In genomic region chr12:68808388-68809189, GRCh38 we compare ENCODE assay signal across 8 cellular contexts. TPM values are rescaled to one million over a fixed set of nuclear protein-coding genes. Genes with fewer than 3 reads are reported as not detected.
A peak's percentile ranks its signal among the peaks of the same experiment; 100 is the strongest.
DNase-seq lines count a peak whose midpoint lies in the region; ATAC-seq and TF ChIP-seq lines count a peak whose summit lies in the region.

No MANE protein-coding gene starts in this region.

- H3K27me3 Mint-ChIP-seq in activated T-helper 1 cell treated with anti-CD3 and anti-CD28 coated beads, Interleukin-12 subunit alpha, Interleukin-12 subunit beta, Interleukin-2, Interleukin-4 antibody, amounts not matched to agents 30 ng/mL and 10 ng/mL and 1 ng/mL, durations not matched to agents 14 hours and 24 hours and 36 hours (ENCODE audit: insufficient read depth): peaks cover 2% of the 10 kb centered on the region
- no peaks in the 10 kb centered on the region for H3K27me3 Mint-ChIP-seq in naive thymus-derived CD8-positive, alpha-beta T cell
- no peaks in the 10 kb centered on the region for H3K27me3 Mint-ChIP-seq in stimulated activated naive B cell treated with anti-CD40 and anti-IgM and Interleukin-4, amounts not matched to agents 10 μg/mL and 1 μg/mL and 100 μg/mL, for 72 hours

- H3K4me3 Mint-ChIP-seq in activated T-helper 1 cell treated with anti-CD3 and anti-CD28 coated beads, Interleukin-12 subunit alpha, Interleukin-12 subunit beta, Interleukin-2, Interleukin-4 antibody, amounts not matched to agents 30 ng/mL and 10 ng/mL and 1 ng/mL, durations not matched to agents 14 hours and 24 hours and 36 hours: peak overlapping the region; percentile 97
- H3K4me3 Mint-ChIP-seq in naive thymus-derived CD8-positive, alpha-beta T cell: peak overlapping the region; percentile 89 to 97 (median 94)
- H3K4me3 Mint-ChIP-seq in stimulated activated naive B cell treated with anti-CD40 and anti-IgM and Interleukin-4, amounts not matched to agents 10 μg/mL and 1 μg/mL and 100 μg/mL, for 72 hours: peak overlapping the region; percentile 89 to 98

- H3K9me3 ChIP-seq in DND-41 (ENCODE audit: insufficient read depth, low read length, severe bottlenecking): no peaks in the 10 kb centered on the region
- H3K9me3 ChIP-seq in Peyer's patch: no peaks in the 10 kb centered on the region
- H3K9me3 ChIP-seq in fibroblast of lung (ENCODE audit: control insufficient read depth, insufficient read depth, low read depth, low read length): no peaks in the 10 kb centered on the region

- peak; percentile 61 for DNase-seq in DND-41
- DNase-seq in KG1 (lab: John Stamatoyannopoulos, UW): peak; percentile 40
- peak; percentile 59 to 89 (median 81) for DNase-seq in Peyer's patch
- peak; percentile 68 for DNase-seq in activated T-helper 1 cell treated with anti-CD3 and anti-CD28 coated beads, Interleukin-12 subunit alpha, Interleukin-12 subunit beta, Interleukin-2, Interleukin-4 antibody, amounts not matched to agents 30 ng/mL and 10 ng/mL and 1 ng/mL, durations not matched to agents 14 hours and 24 hours and 36 hours (ENCODE audit: low spot score)
- peak; percentile 92 to 95 for DNase-seq in fibroblast of lung (ENCODE audit: low read depth in 2 of 2)
- DNase-seq in naive thymus-derived CD8-positive, alpha-beta T cell: peak in 9 of 10 donors; percentile 5 to 67 (median 27)
- peak; percentile 81 for DNase-seq in stimulated activated naive B cell treated with anti-CD40 and anti-IgM and Interleukin-4, amounts not matched to agents 10 μg/mL and 1 μg/mL and 100 μg/mL, for 72 hours

- TF ChIP-seq POLR2A in Peyer's patch (IDR thresholded peaks at IDR 0.05): peak; percentile 25 to 59

- H3K9me3 Mint-ChIP-seq in activated T-helper 1 cell treated with anti-CD3 and anti-CD28 coated beads, Interleukin-12 subunit alpha, Interleukin-12 subunit beta, Interleukin-2, Interleukin-4 antibody, amounts not matched to agents 30 ng/mL and 10 ng/mL and 1 ng/mL, durations not matched to agents 14 hours and 24 hours and 36 hours: no peaks in the 10 kb centered on the region
- H3K9me3 Mint-ChIP-seq in naive thymus-derived CD8-positive, alpha-beta T cell: no peaks in the 10 kb centered on the region
- H3K9me3 Mint-ChIP-seq in stimulated activated naive B cell treated with anti-CD40 and anti-IgM and Interleukin-4, amounts not matched to agents 10 μg/mL and 1 μg/mL and 100 μg/mL, for 72 hours: no peaks in the 10 kb centered on the region

- peak overlapping the region; percentile 99 for H3K27ac Mint-ChIP-seq in activated T-helper 1 cell treated with anti-CD3 and anti-CD28 coated beads, Interleukin-12 subunit alpha, Interleukin-12 subunit beta, Interleukin-2, Interleukin-4 antibody, amounts not matched to agents 30 ng/mL and 10 ng/mL and 1 ng/mL, durations not matched to agents 14 hours and 24 hours and 36 hours
- H3K27ac Mint-ChIP-seq in naive thymus-derived CD8-positive, alpha-beta T cell: peak overlapping the region; percentile 94 to 99 (median 98)
- peak overlapping the region; percentile 99 for H3K27ac Mint-ChIP-seq in stimulated activated naive B cell treated with anti-CD40 and anti-IgM and Interleukin-4, amounts not matched to agents 10 μg/mL and 1 μg/mL and 100 μg/mL, for 72 hours

- H3K4me2 ChIP-seq in DND-41 (ENCODE audit: insufficient read depth, low read length) (peak overlapping the region; percentile 80), fibroblast of lung (ENCODE audit: extremely low read depth, insufficient read depth, low read length) (peak overlapping the region; percentile 64)

- peaks cover 39% of the 10 kb centered on the region for H3K36me3 ChIP-seq in DND-41 (ENCODE audit: insufficient read depth, low read length)
- peaks cover 0 to 13% (median 0%) of the 10 kb centered on the region in 3 donors for H3K36me3 ChIP-seq in Peyer's patch
- H3K36me3 ChIP-seq in fibroblast of lung (ENCODE audit: control insufficient read depth, insufficient read depth, low read length): peaks cover 5% of the 10 kb centered on the region

- ATAC-seq in DND-41 (ENCODE audit: insufficient read depth, low read depth): peak; percentile 25
- peak; percentile 55 for ATAC-seq in GM21786 (IDR thresholded peaks at IDR 0.05; ENCODE audit: unreplicated experiment)
- ATAC-seq in naive thymus-derived CD8-positive, alpha-beta T cell: peak; percentile 24 to 46
- peak; percentile 73 to 78 for ATAC-seq in stimulated activated naive B cell treated with anti-CD40 and anti-IgM and Interleukin-4, amounts not matched to agents 10 μg/mL and 1 μg/mL and 100 μg/mL, for 72 hours (replicated peaks)

- peaks cover 56% of the 10 kb centered on the region for H3K79me2 ChIP-seq in DND-41 (ENCODE audit: insufficient read depth, low read length)
- peaks cover 50% of the 10 kb centered on the region for H3K79me2 ChIP-seq in fibroblast of lung (ENCODE audit: control insufficient read depth, insufficient read depth, low read length)

- intact Hi-C loops in activated T-helper 1 cell treated with anti-CD3 and anti-CD28 coated beads, Interleukin-12 subunit alpha, Interleukin-12 subunit beta, Interleukin-2, Interleukin-4 antibody, amounts not matched to agents 30 ng/mL and 10 ng/mL and 1 ng/mL, durations not matched to agents 14 hours and 24 hours and 36 hours (cut with micrococcal nuclease): loop anchor here (1.0 to 10.0 kb wide), 10 partner anchors 22 to 1174 kb away; partner anchors contain the start of genes CCT2, CPSF6 and MDM1

- peak overlapping the region; percentile 99 for H3K9ac ChIP-seq in DND-41 (ENCODE audit: low read depth, low read length)
- H3K9ac ChIP-seq in fibroblast of lung (ENCODE audit: insufficient read depth, low read length): peak overlapping the region; percentile 99

- peaks cover 50% of the 10 kb centered on the region for H3K4me1 ChIP-seq in DND-41 (ENCODE audit: insufficient read depth, low read length)
- peaks cover 0 to 26% (median 2%) of the 10 kb centered on the region in 4 donors for H3K4me1 ChIP-seq in Peyer's patch
- H3K4me1 ChIP-seq in fibroblast of lung (ENCODE audit: control insufficient read depth, extremely low read depth, insufficient read depth, low read length): no peaks in the 10 kb centered on the region

- H3K36me3 Mint-ChIP-seq in activated T-helper 1 cell treated with anti-CD3 and anti-CD28 coated beads, Interleukin-12 subunit alpha, Interleukin-12 subunit beta, Interleukin-2, Interleukin-4 antibody, amounts not matched to agents 30 ng/mL and 10 ng/mL and 1 ng/mL, durations not matched to agents 14 hours and 24 hours and 36 hours (ENCODE audit: low read depth): peaks cover 42% of the 10 kb centered on the region
- peaks cover 5 to 36% (median 6%) of the 10 kb centered on the region in 3 donors for H3K36me3 Mint-ChIP-seq in naive thymus-derived CD8-positive, alpha-beta T cell
- peaks cover 25 to 32% of the 10 kb centered on the region in 2 donors for H3K36me3 Mint-ChIP-seq in stimulated activated naive B cell treated with anti-CD40 and anti-IgM and Interleukin-4, amounts not matched to agents 10 μg/mL and 1 μg/mL and 100 μg/mL, for 72 hours

- H2AFZ ChIP-seq in DND-41 (ENCODE audit: low read depth, low read length): peak overlapping the region; percentile 92
- H2AFZ ChIP-seq in fibroblast of lung (ENCODE audit: low read length): peak overlapping the region; percentile 66

- H4K20me1 ChIP-seq in DND-41 (ENCODE audit: insufficient read depth, low read length) (peaks cover 20% of the 10 kb centered on the region; the same call in 1 of the 2 replicates), fibroblast of lung (ENCODE audit: control insufficient read depth, extremely low read depth, insufficient read depth, low read length) (no peaks in the 10 kb centered on the region)

- TF ChIP-seq CTCF in DND-41 (IDR thresholded peaks at IDR 0.05; ENCODE audit: borderline replicate concordance, extremely low read depth, low read length, poor library complexity, severe bottlenecking): no peak
- TF ChIP-seq CTCF in Peyer's patch (IDR thresholded peaks at IDR 0.05): no peak
- TF ChIP-seq CTCF in fibroblast of lung (conservative IDR thresholded peaks at IDR 0.05 in 1 of 2, IDR thresholded peaks at IDR 0.05 in 1 of 2; ENCODE audit: low read depth in 1 of 2, low read length in 2 of 2): no peak

- POLR2A ChIA-PET in naive thymus-derived CD8-positive, alpha-beta T cell (lab: Charles Lee): interaction anchor here (0.8 to 3.3 kb wide), 19 partner anchors 9 to 1540 kb away, joined by 3 to 57 read pairs (median 6); partner anchors contain the start of genes CAND1, NUP107, RAP1B and SLC35E3

- H3K27me3 ChIP-seq in DND-41 (ENCODE audit: insufficient read depth, low read length, poor library complexity): no peaks in the 10 kb centered on the region
- H3K27me3 ChIP-seq in Peyer's patch: no peaks in the 10 kb centered on the region
- H3K27me3 ChIP-seq in fibroblast of lung (ENCODE audit: control insufficient read depth, insufficient read depth, low read length): no peaks in the 10 kb centered on the region

- peak overlapping the region; percentile 97 for H3K27ac ChIP-seq in DND-41 (ENCODE audit: low read length)
- H3K27ac ChIP-seq in Peyer's patch: peak overlapping the region; percentile 96 to 99 (median 96)
- H3K27ac ChIP-seq in fibroblast of lung (ENCODE audit: insufficient read depth, low read length): peak overlapping the region; percentile 99

- peaks cover 42% of the 10 kb centered on the region for H3K4me1 Mint-ChIP-seq in activated T-helper 1 cell treated with anti-CD3 and anti-CD28 coated beads, Interleukin-12 subunit alpha, Interleukin-12 subunit beta, Interleukin-2, Interleukin-4 antibody, amounts not matched to agents 30 ng/mL and 10 ng/mL and 1 ng/mL, durations not matched to agents 14 hours and 24 hours and 36 hours (ENCODE audit: low read depth)
- peaks cover 10 to 43% (median 30%) of the 10 kb centered on the region in 4 donors for H3K4me1 Mint-ChIP-seq in naive thymus-derived CD8-positive, alpha-beta T cell
- peaks cover 6 to 31% of the 10 kb centered on the region in 2 donors for H3K4me1 Mint-ChIP-seq in stimulated activated naive B cell treated with anti-CD40 and anti-IgM and Interleukin-4, amounts not matched to agents 10 μg/mL and 1 μg/mL and 100 μg/mL, for 72 hours

- H3K4me3 ChIP-seq in DND-41 (ENCODE audit: low read depth in 1 of 2, low read length in 2 of 2) (peak overlapping the region; percentile 62 to 81; a peak in 3 of 4 replicates), Peyer's patch (peak overlapping the region; percentile 67 to 92 (median 78)), fibroblast of lung (replicated peaks in 1 of 4; ENCODE audit: control extremely low read depth in 1 of 4, insufficient read depth in 1 of 4, low read depth in 3 of 4, low read length in 4 of 4) (peak overlapping the region; percentile 94 to 99 (median 96))

RNA-seq across cellular contexts. Expression of gene MDM2, which starts 0.6 kb away (rescaled TPM):
- total RNA-seq in Peyer's patch (100 to 1,000 TPM in 2 of 4 donors, 10 to 100 TPM in 2; 64.7 to 126 (median 95.3) TPM), fibroblast of lung (233 and 240 TPM in 2 replicates)
- total RNA-seq in activated T-helper 1 cell treated with anti-CD3 and anti-CD28 coated beads, Interleukin-12 subunit alpha, Interleukin-12 subunit beta, Interleukin-2, Interleukin-4 antibody, amounts not matched to agents 30 ng/mL and 10 ng/mL and 1 ng/mL, durations not matched to agents 14 hours and 24 hours and 36 hours: 279 and 303 TPM in 2 replicates
- polyA plus RNA-seq in fibroblast of lung: 46.3 and 46.6 TPM in 2 replicates
- polyA plus RNA-seq in fibroblast of lung (2012): 40.9 and 46.9 TPM in 2 replicates
- polyA minus RNA-seq in fibroblast of lung (ENCODE audit: low replicate concordance): 46.8 and 52.5 TPM in 2 replicates
- 10 to 100 TPM; 85.1 to 90.4 TPM for total RNA-seq in naive thymus-derived CD8-positive, alpha-beta T cell
- polyA plus RNA-seq in naive thymus-derived CD8-positive, alpha-beta T cell: 10 to 100 TPM in 2 of 3 donors, 1 to 10 TPM in 1; 7.6 to 17.9 (median 12.8) TPM

Comparison
In these comparisons a context has a peak if more than half of its experiments do, and no peak if none do; other contexts are left out.
1. Peak in every context shown above with its lines: DNase-seq, ATAC-seq, H3K4me3 ChIP-seq and H3K27ac ChIP-seq.
2. ATAC-seq: peak in every context shown above with its lines; median percentile 76 in stimulated activated naive B cell treated with anti-CD40 and anti-IgM and Interleukin-4, amounts not matched to agents 10 μg/mL and 1 μg/mL and 100 μg/mL, for 72 hours; 55 in GM21786; 35 in naive thymus-derived CD8-positive, alpha-beta T cell; 25 in DND-41.
3. DNase-seq: peak in every context shown above with its lines; median percentile 94 in fibroblast of lung; 81 in Peyer's patch; 81 in stimulated activated naive B cell treated with anti-CD40 and anti-IgM and Interleukin-4, amounts not matched to agents 10 μg/mL and 1 μg/mL and 100 μg/mL, for 72 hours; 68 in activated T-helper 1 cell treated with anti-CD3 and anti-CD28 coated beads, Interleukin-12 subunit alpha, Interleukin-12 subunit beta, Interleukin-2, Interleukin-4 antibody, amounts not matched to agents 30 ng/mL and 10 ng/mL and 1 ng/mL, durations not matched to agents 14 hours and 24 hours and 36 hours; 61 in DND-41; 40 in KG1; 27 in naive thymus-derived CD8-positive, alpha-beta T cell.